Comparison of ENCODE assay signal across 25 cellular contexts in the genomic region with DNA sequence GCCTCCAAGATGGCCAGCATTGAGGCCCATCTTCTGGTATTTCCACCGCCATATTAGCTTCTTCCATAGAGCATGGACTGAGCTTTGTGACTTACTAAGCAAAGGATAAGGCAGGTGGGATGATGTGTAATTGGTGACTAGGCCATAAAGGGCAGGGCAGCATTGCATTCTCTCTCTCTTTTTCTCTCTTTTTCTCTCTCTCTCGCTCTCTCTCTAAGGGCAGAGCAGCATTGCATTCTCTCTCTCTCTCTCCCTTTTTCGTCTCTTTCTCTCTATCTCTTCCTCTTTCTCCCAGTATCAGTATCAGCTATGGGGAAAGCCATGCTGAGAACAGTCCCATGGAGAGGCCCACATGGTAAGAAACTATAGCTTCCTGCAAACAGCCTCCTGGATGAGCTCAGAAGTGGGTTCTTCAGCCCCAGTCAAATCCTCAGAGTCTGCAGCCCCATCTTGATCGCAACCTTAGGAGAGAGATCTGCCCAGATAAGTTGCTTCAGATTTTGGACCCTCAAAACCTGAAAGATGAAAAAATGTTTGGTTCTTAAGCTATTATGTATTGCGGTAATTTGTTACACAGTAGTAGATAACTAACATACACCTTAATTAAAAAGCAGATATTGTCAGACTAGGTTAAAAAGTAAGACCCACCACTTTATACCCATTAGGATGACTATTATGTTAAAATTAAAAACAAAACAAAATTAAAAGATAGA. TPM values are rescaled to one million over a fixed set of nuclear protein-coding genes. Genes with fewer than 3 reads are reported as not detected.
"Had no signal": no experiment of that assay in that cellular context is flagged by ENCODE, and none has a peak within 500 bp of the region (broad histone marks: within the 10 kb centered on the region; RNA-seq: fewer than 3 reads in every experiment).

No MANE protein-coding gene starts in this region.

- H3K27ac Mint-ChIP-seq: dendritic cell treated with granulocyte-macrophage colony-stimulating factor and Interleukin-4, amounts not matched to agents 40 ng/mL and 50 ng/mL, for 4 days; effector memory CD8-positive, alpha-beta T cell; endodermal cell; mesothelial cell of epicardium; naive B cell had no signal

- H3K27me3 ChIP-seq: colonic mucosa, esophagus squamous epithelium, gastrocnemius medialis, heart right ventricle, left lung had no signal

- H3K27me3 Mint-ChIP-seq: dendritic cell treated with granulocyte-macrophage colony-stimulating factor and Interleukin-4, amounts not matched to agents 40 ng/mL and 50 ng/mL, for 4 days had no signal

- H3K36me3 Mint-ChIP-seq: naive B cell had no signal

- H3K4me3 Mint-ChIP-seq: dendritic cell treated with granulocyte-macrophage colony-stimulating factor and Interleukin-4, amounts not matched to agents 40 ng/mL and 50 ng/mL, for 4 days; effector memory CD8-positive, alpha-beta T cell; endodermal cell; mesothelial cell of epicardium; naive B cell had no signal

- H3K4me3 ChIP-seq: colonic mucosa, esophagus squamous epithelium, gastrocnemius medialis, heart right ventricle, left lung, lower lobe of right lung, mucosa of descending colon had no signal

- H3K27ac ChIP-seq: colonic mucosa, epithelial cell of prostate, esophagus squamous epithelium, gastrocnemius medialis, heart right ventricle, left lung, lower lobe of right lung had no signal

- H3K9me3 ChIP-seq: colonic mucosa, gastrocnemius medialis, lower lobe of right lung, mucosa of descending colon had no signal

- H3K4me1 ChIP-seq: colonic mucosa, gastrocnemius medialis, heart right ventricle, left lung, lower lobe of right lung had no signal

- H3K4me1 Mint-ChIP-seq: naive B cell had no signal

- DNase-seq: colonic mucosa; cortex of kidney; effector CD8-positive, alpha-beta T cell; effector memory CD8-positive, alpha-beta T cell; endodermal cell; erythroblast; esophagus squamous epithelium; foreskin fibroblast; foreskin melanocyte; gastrocnemius medialis; glutamatergic neuron; head of caudate nucleus; heart right ventricle; hippocampal formation; left cardiac atrium; left lung; left ventricle myocardium superior; lower lobe of right lung; mesenchymal stem cell; mucosa of descending colon; naive B cell had no signal

- H3K36me3 ChIP-seq: colonic mucosa, esophagus squamous epithelium, gastrocnemius medialis, heart right ventricle, left lung, lower lobe of right lung had no signal

RNA-seq across cellular contexts. Expression of a gene that starts 39.1 kb away (rescaled TPM):
- polyA plus RNA-seq: keratinocyte had no signal
